Comparison of ENCODE assay signal across 15 cellular contexts in genomic region chr2:235515821-235516220, GRCh38. TPM values are rescaled to one million over a fixed set of nuclear protein-coding genes. Genes with fewer than 3 reads are reported as not detected.
DNase-seq lines count a peak whose midpoint lies in the region; ATAC-seq, FAIRE-seq and TF ChIP-seq lines count a peak whose summit lies in the region.
"Had no signal": no experiment of that assay in that cellular context is flagged by ENCODE, and none has a peak within 500 bp of the region (broad histone marks: within the 10 kb centered on the region; RNA-seq: fewer than 3 reads in every experiment).

No MANE protein-coding gene starts in this region.

- H3K9me3 ChIP-seq in RWPE2 (ENCODE audit: severe bottlenecking) (no peaks in the 10 kb centered on the region), mucosa of descending colon (no peaks in the 10 kb centered on the region)

- H3K4me3 Mint-ChIP-seq in type B pancreatic cell: peak overlapping the region; percentile 44
- H3K4me3 Mint-ChIP-seq: CD4-positive, alpha-beta T cell; H9 had no signal

- H3K9me3 Mint-ChIP-seq in type B pancreatic cell: peaks cover 16% of the 10 kb centered on the region
- H3K9me3 Mint-ChIP-seq: CD4-positive, alpha-beta T cell had no signal

- DNase-seq in H7: peak; percentile 28
- peak; percentile 28 for DNase-seq in RWPE2 (ENCODE audit: low spot score)
- DNase-seq in mucosa of descending colon: peak in 2 of 3 donors; percentile 20 to 29
- DNase-seq in type B pancreatic cell (ENCODE audit: extremely low spot score, unreplicated experiment): no peak
- no peak for DNase-seq in GM12891 (ENCODE audit: insufficient read length, low spot score)
- no peak for DNase-seq in HT-29 (ENCODE audit: low spot score)
- DNase-seq: ACHN; CD4-positive, alpha-beta T cell; DMS153; DMS79; GDM1; GOT3; H9 had no signal

- peaks cover 24% of the 10 kb centered on the region for H3K4me1 Mint-ChIP-seq in type B pancreatic cell (ENCODE audit: unreplicated experiment)

- H3K27ac Mint-ChIP-seq in type B pancreatic cell: peak overlapping the region; percentile 94
- H3K27ac Mint-ChIP-seq: CD4-positive, alpha-beta T cell had no signal

- TF ChIP-seq CTCF in RWPE2 (IDR thresholded peaks at IDR 0.05; ENCODE audit: poor library complexity, severe bottlenecking) (no peak), mucosa of descending colon (IDR thresholded peaks at IDR 0.05) (no peak), type B pancreatic cell (conservative IDR thresholded peaks at IDR 0.05) (no peak)

- FAIRE-seq in GM12891 (lab: Jason Lieb, UNC): no peak
- FAIRE-seq: A204.1 had no signal

- H3K36me3 ChIP-seq in H7 (replicated peaks; ENCODE audit: control insufficient read depth, insufficient read depth, low read length) (no peaks in the 10 kb centered on the region), RWPE2 (ENCODE audit: low read depth) (no peaks in the 10 kb centered on the region), mucosa of descending colon (ENCODE audit: low read depth) (no peaks in the 10 kb centered on the region)

- H3K36me3 Mint-ChIP-seq in type B pancreatic cell: peaks cover 17% of the 10 kb centered on the region

- H3K4me1 ChIP-seq in RWPE2 (ENCODE audit: insufficient read depth, poor library complexity, severe bottlenecking): peaks cover 20% of the 10 kb centered on the region
- peaks cover 39% of the 10 kb centered on the region for H3K4me1 ChIP-seq in mucosa of descending colon (ENCODE audit: low read depth)

- no peaks in the 10 kb centered on the region for H3K27me3 Mint-ChIP-seq in type B pancreatic cell

- H3K4me3 ChIP-seq in H7 (ENCODE audit: insufficient read depth, low read depth, low read length) (no peak overlapping the region), RWPE2 (ENCODE audit: severe bottlenecking) (no peak overlapping the region), mucosa of descending colon (no peak overlapping the region)

- no peak overlapping the region for H3K27ac ChIP-seq in RWPE2 (ENCODE audit: poor library complexity, severe bottlenecking)
- H3K27ac ChIP-seq: C4-2B had no signal

- ATAC-seq in RWPE2 (ENCODE audit: low read depth) (no peak), mucosa of descending colon (no peak)

- H3K27me3 ChIP-seq in H7 (ENCODE audit: control insufficient read depth, insufficient read depth, low read length): no peaks in the 10 kb centered on the region
- no peaks in the 10 kb centered on the region for H3K27me3 ChIP-seq in RWPE2 (ENCODE audit: insufficient read depth, poor library complexity, severe bottlenecking)

- intact Hi-C loops in mucosa of descending colon (cut with DNase I, micrococcal nuclease): loop anchor here in 1 of 2 donors (10.0 kb wide), 1 partner anchor 559 kb away; no protein-coding TSS in a partner anchor

- no peak for TF ChIP-seq POLR2A in GM12891 (IDR thresholded peaks at IDR 0.05; ENCODE audit: low read depth, low read length)

TF ChIP-seq in GM12891, 5 proteins besides CTCF, POLR2A, EP300 and RAD21:
- no peak for TF ChIP-seq TAF1 (IDR thresholded peaks at IDR 0.05; ENCODE audit: low read depth, low read length)
- TF ChIP-seq POLR2AphosphoS5 (IDR thresholded peaks at IDR 0.05; ENCODE audit: low read depth, low read length): no peak
- TF ChIP-seq POU2F2 (IDR thresholded peaks at IDR 0.05; ENCODE audit: low read depth, low read length): no peak
- TF ChIP-seq SPI1 (IDR thresholded peaks at IDR 0.05; ENCODE audit: low read depth, low read length): no peak
- no peak for TF ChIP-seq PAX5 (IDR thresholded peaks at IDR 0.05; ENCODE audit: insufficient read depth, low read length, severe bottlenecking)
TF ChIP-seq in GM12891: peak in this region for 0.

RNA-seq across cellular contexts. Expression of gene AGAP1, which starts 22.0 kb away (rescaled TPM):
- total RNA-seq in H7 (2014; rRNA removed; shearing (Covaris generic)): 12.6 and 17.1 TPM in 2 replicates
- 100 to 1,000 TPM in 1 of 3 donors, 10 to 100 TPM in 2; 68.1 to 112 (median 88.9) TPM for total RNA-seq in mucosa of descending colon
- 46.3 and 52.7 TPM in 2 replicates for total RNA-seq in type B pancreatic cell (ENCODE audit: low replicate concordance)
- polyA plus RNA-seq in GM12891 (2012; ENCODE audit: low read depth, missing spikeins): 0.41 TPM
- total RNA-seq in HT-29 (2014; rRNA removed; shearing (Covaris generic)): 31.1 and 44.8 TPM in 2 replicates

Comparison
In these comparisons a context has a peak if more than half of its experiments do, and no peak if none do; other contexts are left out.
1. DNase-seq: peak in H7 (single experiment), RWPE2 (single experiment) and mucosa of descending colon (2 of 3); none in type B pancreatic cell (single experiment), GM12891 (single experiment) and HT-29 (single experiment).